1 cellular context compared by ENCODE assay signal in the genomic region with DNA sequence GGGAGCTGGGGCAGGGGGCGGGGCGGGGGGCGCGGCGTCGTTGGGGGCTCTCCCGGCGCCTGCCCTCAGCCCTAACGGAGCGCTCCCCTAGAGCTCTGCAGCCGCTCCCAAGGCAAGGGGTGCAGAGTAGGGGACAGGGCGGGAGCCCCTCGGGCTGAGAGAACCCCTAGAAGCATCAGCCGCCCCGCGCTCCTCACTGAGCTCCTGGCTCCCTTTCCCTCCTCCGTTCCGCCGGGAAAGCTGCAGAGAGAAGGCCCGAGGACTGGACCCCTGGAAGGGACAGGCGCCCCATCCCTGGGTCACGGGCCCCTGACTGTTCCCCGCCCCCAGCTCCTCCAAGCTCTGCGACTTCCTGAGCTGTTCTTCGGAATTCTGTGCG.
TF ChIP-seq lines count a peak whose summit lies in the region.

No MANE protein-coding gene starts in this region.

TF ChIP-seq in GM23338, 12 proteins besides CTCF, POLR2A, EP300 and RAD21 (continued from another document):
- TF ChIP-seq, protein P1, sequence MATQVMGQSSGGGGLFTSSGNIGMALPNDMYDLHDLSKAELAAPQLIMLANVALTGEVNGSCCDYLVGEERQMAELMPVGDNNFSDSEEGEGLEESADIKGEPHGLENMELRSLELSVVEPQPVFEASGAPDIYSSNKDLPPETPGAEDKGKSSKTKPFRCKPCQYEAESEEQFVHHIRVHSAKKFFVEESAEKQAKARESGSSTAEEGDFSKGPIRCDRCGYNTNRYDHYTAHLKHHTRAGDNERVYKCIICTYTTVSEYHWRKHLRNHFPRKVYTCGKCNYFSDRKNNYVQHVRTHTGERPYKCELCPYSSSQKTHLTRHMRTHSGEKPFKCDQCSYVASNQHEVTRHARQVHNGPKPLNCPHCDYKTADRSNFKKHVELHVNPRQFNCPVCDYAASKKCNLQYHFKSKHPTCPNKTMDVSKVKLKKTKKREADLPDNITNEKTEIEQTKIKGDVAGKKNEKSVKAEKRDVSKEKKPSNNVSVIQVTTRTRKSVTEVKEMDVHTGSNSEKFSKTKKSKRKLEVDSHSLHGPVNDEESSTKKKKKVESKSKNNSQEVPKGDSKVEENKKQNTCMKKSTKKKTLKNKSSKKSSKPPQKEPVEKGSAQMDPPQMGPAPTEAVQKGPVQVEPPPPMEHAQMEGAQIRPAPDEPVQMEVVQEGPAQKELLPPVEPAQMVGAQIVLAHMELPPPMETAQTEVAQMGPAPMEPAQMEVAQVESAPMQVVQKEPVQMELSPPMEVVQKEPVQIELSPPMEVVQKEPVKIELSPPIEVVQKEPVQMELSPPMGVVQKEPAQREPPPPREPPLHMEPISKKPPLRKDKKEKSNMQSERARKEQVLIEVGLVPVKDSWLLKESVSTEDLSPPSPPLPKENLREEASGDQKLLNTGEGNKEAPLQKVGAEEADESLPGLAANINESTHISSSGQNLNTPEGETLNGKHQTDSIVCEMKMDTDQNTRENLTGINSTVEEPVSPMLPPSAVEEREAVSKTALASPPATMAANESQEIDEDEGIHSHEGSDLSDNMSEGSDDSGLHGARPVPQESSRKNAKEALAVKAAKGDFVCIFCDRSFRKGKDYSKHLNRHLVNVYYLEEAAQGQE (IDR thresholded peaks at IDR 0.05; ENCODE audit: unreplicated experiment): no peak
